7 cellular contexts compared by ENCODE assay signal in genomic region chr1:197146108-197147095, GRCh38.
DNase-seq lines count a peak whose midpoint lies in the region; ATAC-seq and TF ChIP-seq lines count a peak whose summit lies in the region.

TSS of gene ASPM (minus strand) at chr1:197146669. CDS start at chr1:197146437, 232 bp downstream.

- TF ChIP-seq CTCF in astrocyte of the spinal cord (IDR thresholded peaks at IDR 0.05; ENCODE audit: low read depth, low read length): no peak

- in situ Hi-C loops in astrocyte of the spinal cord (cut with HindIII; ENCODE audit: low sequenced_read_pairs): no loop called here

- DNase-seq in NCI-H2081 treated with DMSO at 0.1 percent for 48 hours (lab: John Stamatoyannopoulos, UW) (peak; percentile 92), T1000 (lab: John Stamatoyannopoulos, UW) (peak; percentile 91), astrocyte of the spinal cord (ENCODE audit: low read depth, low spot score) (peak; percentile 95), hippocampal formation (lab: John Stamatoyannopoulos, UW) (peak; percentile 83), retina (peak; percentile 94)

- ATAC-seq in GM18519 (IDR thresholded peaks at IDR 0.05; ENCODE audit: low FRiP score, unreplicated experiment) (peak; percentile 95), HG03045 (IDR thresholded peaks at IDR 0.05; ENCODE audit: unreplicated experiment) (peak; percentile 99)

- H3K4me3 ChIP-seq in astrocyte of the spinal cord (ENCODE audit: low read depth, low read length): peak within 1 kb of the TSS; percentile 95

Comparison
In these comparisons a context has a peak if more than half of its experiments do, and no peak if none do; other contexts are left out.
1. Peak in every context shown above with its lines: DNase-seq, ATAC-seq and H3K4me3 ChIP-seq.